In the genomic region with DNA sequence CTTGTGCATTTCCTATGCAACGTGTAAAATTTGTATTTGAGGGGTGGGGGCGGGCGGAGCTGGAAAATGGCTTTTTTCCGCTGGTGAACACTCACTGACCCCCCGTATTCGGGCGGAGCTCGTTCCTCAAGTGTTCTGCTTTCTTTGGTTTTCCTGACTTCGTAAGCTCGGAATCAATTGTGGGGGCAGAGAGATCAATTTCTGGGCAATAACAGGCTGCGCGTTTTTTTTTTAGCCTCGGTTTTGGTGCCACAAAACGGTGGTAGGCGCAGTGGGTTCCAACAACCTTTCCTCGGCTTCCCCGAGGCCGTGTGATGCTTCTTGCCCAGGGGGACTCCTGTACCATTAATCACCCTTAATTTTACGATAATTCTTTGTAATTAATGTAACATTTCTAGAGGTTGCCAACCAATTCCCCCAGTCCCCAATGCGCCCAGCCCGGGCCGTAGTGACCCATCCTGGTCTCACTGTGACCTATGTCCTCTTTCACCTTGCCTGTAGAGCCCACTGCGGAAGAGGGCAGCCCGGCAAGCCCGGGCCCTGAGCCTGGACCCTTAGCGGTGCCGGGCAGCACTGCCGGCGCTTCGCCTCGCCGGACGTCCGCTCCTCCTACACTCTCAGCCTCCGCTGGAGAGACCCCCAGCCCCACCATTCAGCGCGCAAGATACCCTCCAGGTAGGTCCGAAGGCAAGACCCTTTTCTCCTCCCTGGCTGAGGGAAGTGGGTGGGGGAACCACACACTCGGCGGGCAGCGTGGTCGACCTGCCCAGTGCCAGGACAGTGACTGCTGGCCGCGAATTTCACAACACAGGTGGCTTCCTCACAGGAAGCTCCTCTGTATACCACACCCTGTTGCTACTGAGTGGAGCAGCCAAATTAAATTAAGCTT, we compare ENCODE assay signal across 1 cellular context.
TF ChIP-seq lines count a peak whose summit lies in the region.

No MANE protein-coding gene starts in this region.

TF ChIP-seq in GM12878, 131 proteins besides CTCF, POLR2A, EP300 and RAD21 (continued from another document):
- TF ChIP-seq, protein P1, sequence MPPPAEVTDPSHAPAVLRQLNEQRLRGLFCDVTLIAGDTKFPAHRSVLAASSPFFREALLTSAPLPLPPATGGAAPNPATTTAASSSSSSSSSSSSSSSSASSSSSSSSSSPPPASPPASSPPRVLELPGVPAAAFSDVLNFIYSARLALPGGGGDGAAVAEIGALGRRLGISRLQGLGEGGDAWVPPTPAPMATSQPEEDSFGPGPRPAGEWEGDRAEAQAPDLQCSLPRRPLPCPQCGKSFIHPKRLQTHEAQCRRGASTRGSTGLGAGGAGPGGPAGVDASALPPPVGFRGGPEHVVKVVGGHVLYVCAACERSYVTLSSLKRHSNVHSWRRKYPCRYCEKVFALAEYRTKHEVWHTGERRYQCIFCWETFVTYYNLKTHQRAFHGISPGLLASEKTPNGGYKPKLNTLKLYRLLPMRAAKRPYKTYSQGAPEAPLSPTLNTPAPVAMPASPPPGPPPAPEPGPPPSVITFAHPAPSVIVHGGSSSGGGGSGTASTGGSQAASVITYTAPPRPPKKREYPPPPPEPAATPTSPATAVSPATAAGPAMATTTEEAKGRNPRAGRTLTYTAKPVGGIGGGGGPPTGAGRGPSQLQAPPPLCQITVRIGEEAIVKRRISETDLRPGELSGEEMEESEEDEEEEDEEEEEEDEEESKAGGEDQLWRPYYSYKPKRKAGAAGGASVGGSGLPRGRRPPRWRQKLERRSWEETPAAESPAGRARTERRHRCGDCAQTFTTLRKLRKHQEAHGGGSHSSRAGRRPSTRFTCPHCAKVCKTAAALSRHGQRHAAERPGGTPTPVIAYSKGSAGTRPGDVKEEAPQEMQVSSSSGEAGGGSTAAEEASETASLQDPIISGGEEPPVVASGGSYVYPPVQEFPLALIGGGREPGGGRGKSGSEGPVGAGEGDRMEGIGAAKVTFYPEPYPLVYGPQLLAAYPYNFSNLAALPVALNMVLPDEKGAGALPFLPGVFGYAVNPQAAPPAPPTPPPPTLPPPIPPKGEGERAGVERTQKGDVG (CRISPR knock-in tag; IDR thresholded peaks at IDR 0.05): no peak
- no peak for TF ChIP-seq TARDBP (IDR thresholded peaks at IDR 0.05; ENCODE audit: borderline replicate concordance)
